10 cellular contexts compared by ENCODE assay signal in genomic region chr10:131094406-131095108, GRCh38.
DNase-seq lines count a peak whose midpoint lies in the region; ATAC-seq, FAIRE-seq and TF ChIP-seq lines count a peak whose summit lies in the region.
"Had no signal": no experiment of that assay in that cellular context is flagged by ENCODE, and none has a peak within 500 bp of the region (broad histone marks: within the 10 kb centered on the region; RNA-seq: fewer than 3 reads in every experiment).

No MANE protein-coding gene starts in this region.

- TF ChIP-seq CTCF in astrocyte (IDR thresholded peaks at IDR 0.05; ENCODE audit: insufficient read depth, low read depth, low read length) (no peak), right lobe of liver (IDR thresholded peaks at IDR 0.05) (no peak), Caco-2 (IDR thresholded peaks at IDR 0.05; ENCODE audit: insufficient read depth in 1 of 2, low read depth in 1 of 2, low read length in 1 of 2, severe bottlenecking in 1 of 2, unreplicated experiment in 1 of 2) (no peak)

- no peak overlapping the region for H3K4me3 ChIP-seq in astrocyte (ENCODE audit: insufficient read depth, low read depth, low read length)
- H3K4me3 ChIP-seq in right lobe of liver = no peak overlapping the region
- H3K4me3 ChIP-seq in Caco-2 (ENCODE audit: low read depth, low read length) = no peak overlapping the region

- H3K9me3 Mint-ChIP-seq in stimulated activated naive CD8-positive, alpha-beta T cell treated with anti-CD3 and anti-CD28 coated beads, Interleukin-15, amount 100 ng/mL, for 72 hours = no peaks in the 10 kb centered on the region
- H3K9me3 Mint-ChIP-seq in astrocyte (ENCODE audit: unreplicated experiment) (peaks cover 5% of the 10 kb centered on the region), Caco-2 (ENCODE audit: unreplicated experiment) (no peaks in the 10 kb centered on the region)

- no peak for DNase-seq in stimulated activated naive CD8-positive, alpha-beta T cell treated with anti-CD3 and anti-CD28 coated beads, Interleukin-15, amount 100 ng/mL, for 72 hours
- no peak for DNase-seq in stimulated activated naive CD8-positive, alpha-beta T cell treated with anti-CD3 and anti-CD28 coated beads, Interleukin-15, Interleukin-2, amounts not matched to agents 100 U/mL and 50 U/mL, for 24 hours
- DNase-seq in astrocyte (ENCODE audit: low read depth) (no peak), right lobe of liver (no peak), mucosa of gallbladder (ENCODE audit: low spot score) (no peak), NCI-H2107 (lab: John Stamatoyannopoulos, UW) (no peak), Caco-2 (no peak)
- DNase-seq in effector CD4-positive, alpha-beta T cell = no peak
- DNase-seq: AML-193, GOT3 had no signal

- H3K27ac ChIP-seq in astrocyte (ENCODE audit: low read depth, low read length) (no peak overlapping the region), right lobe of liver (no peak overlapping the region)

- intact Hi-C loops in right lobe of liver (cut with DNase I) (no loop called here), Caco-2 (cut with micrococcal nuclease; ENCODE audit: unreplicated experiment) (no loop called here)

- no peaks in the 10 kb centered on the region for H3K4me1 ChIP-seq in astrocyte (ENCODE audit: insufficient read depth, low read length)
- no peaks in the 10 kb centered on the region for H3K4me1 ChIP-seq in right lobe of liver
- no peaks in the 10 kb centered on the region for H3K4me1 ChIP-seq in Caco-2

- 19% methylated on average over 14 of the region's 16 CpGs for WGBS in right lobe of liver (ENCODE audit: insufficient coverage, low coverage, low lambda C conversion rate, missing lambda C conversion rate)

- ATAC-seq in stimulated activated naive CD8-positive, alpha-beta T cell treated with anti-CD3 and anti-CD28 coated beads, Interleukin-15, amount 100 ng/mL, for 72 hours = peak; percentile 52
- no peak for ATAC-seq in stimulated activated naive CD8-positive, alpha-beta T cell treated with anti-CD3 and anti-CD28 coated beads, Interleukin-15, Interleukin-2, amounts not matched to agents 100 U/mL and 50 U/mL, for 24 hours
- ATAC-seq in right lobe of liver = peak in 3 of 4 donors; percentile 41 to 57 (median 56)

- no peaks in the 10 kb centered on the region for H4K20me1 ChIP-seq in astrocyte (ENCODE audit: insufficient read depth, low read length)

- POLR2A ChIA-PET in Caco-2 (lab: Charles Lee) = no interaction called here

- no peak overlapping the region for H3K4me3 Mint-ChIP-seq in stimulated activated naive CD8-positive, alpha-beta T cell treated with anti-CD3 and anti-CD28 coated beads, Interleukin-15, amount 100 ng/mL, for 72 hours
- no peak overlapping the region for H3K4me3 Mint-ChIP-seq in astrocyte (ENCODE audit: unreplicated experiment)
- no peak overlapping the region for H3K4me3 Mint-ChIP-seq in Caco-2 (ENCODE audit: unreplicated experiment)

- TF ChIP-seq POLR2A in right lobe of liver (IDR thresholded peaks at IDR 0.05) = no peak

- H3K9me3 ChIP-seq in astrocyte (ENCODE audit: insufficient read depth, low read depth, low read length) = peaks cover 6% of the 10 kb centered on the region
- H3K9me3 ChIP-seq in right lobe of liver = no peaks in the 10 kb centered on the region
- H3K9me3 ChIP-seq in Caco-2 = no peaks in the 10 kb centered on the region

- H3K36me3 Mint-ChIP-seq in astrocyte (ENCODE audit: low read depth, unreplicated experiment) (no peaks in the 10 kb centered on the region), Caco-2 (ENCODE audit: insufficient read depth, unreplicated experiment) (no peaks in the 10 kb centered on the region)

- H3K27me3 ChIP-seq in astrocyte (ENCODE audit: insufficient read depth, low read length) (no peaks in the 10 kb centered on the region), right lobe of liver (no peaks in the 10 kb centered on the region), Caco-2 (replicated peaks; ENCODE audit: control insufficient read depth, insufficient read depth, low read length) (no peaks in the 10 kb centered on the region)

- no peak for FAIRE-seq in astrocyte (lab: Jason Lieb, UNC)

- BruUV-seq in Caco-2 (replicated peaks; lab: Mats Ljungman, UMichigan) = no TSS peak

- no peak overlapping the region for H3K9ac ChIP-seq in astrocyte (ENCODE audit: low read length)

- peak overlapping the region; percentile 66 to 96 for H3K27ac Mint-ChIP-seq in stimulated activated naive CD8-positive, alpha-beta T cell treated with anti-CD3 and anti-CD28 coated beads, Interleukin-15, amount 100 ng/mL, for 72 hours
- peak overlapping the region; percentile 83 for H3K27ac Mint-ChIP-seq in astrocyte (ENCODE audit: unreplicated experiment)
- H3K27ac Mint-ChIP-seq in Caco-2 (ENCODE audit: unreplicated experiment) = no peak overlapping the region

- no peaks in the 10 kb centered on the region for H3K79me2 ChIP-seq in astrocyte (ENCODE audit: insufficient read depth, low read length)

- CTCF ChIA-PET in Caco-2 (lab: Charles Lee) = no interaction called here

- no peaks in the 10 kb centered on the region for H3K4me1 Mint-ChIP-seq in stimulated activated naive CD8-positive, alpha-beta T cell treated with anti-CD3 and anti-CD28 coated beads, Interleukin-15, amount 100 ng/mL, for 72 hours
- H3K4me1 Mint-ChIP-seq in astrocyte (ENCODE audit: low read depth, unreplicated experiment) (no peaks in the 10 kb centered on the region), Caco-2 (ENCODE audit: low read depth, unreplicated experiment) (no peaks in the 10 kb centered on the region)

- peak overlapping the region; percentile 10 for H2AFZ ChIP-seq in astrocyte (ENCODE audit: low read depth, low read length)

- no peak overlapping the region for H3K4me2 ChIP-seq in astrocyte (ENCODE audit: low read length)

- no peaks in the 10 kb centered on the region for H3K36me3 ChIP-seq in astrocyte (ENCODE audit: insufficient read depth, low read length)
- no peaks in the 10 kb centered on the region for H3K36me3 ChIP-seq in right lobe of liver
- H3K36me3 ChIP-seq in Caco-2 (ENCODE audit: control insufficient read depth, insufficient read depth, low read length) = no peaks in the 10 kb centered on the region

- no peaks in the 10 kb centered on the region for H3K27me3 Mint-ChIP-seq in stimulated activated naive CD8-positive, alpha-beta T cell treated with anti-CD3 and anti-CD28 coated beads, Interleukin-15, amount 100 ng/mL, for 72 hours
- no peaks in the 10 kb centered on the region for H3K27me3 Mint-ChIP-seq in astrocyte (ENCODE audit: low read depth, unreplicated experiment)
- no peaks in the 10 kb centered on the region for H3K27me3 Mint-ChIP-seq in Caco-2 (ENCODE audit: insufficient read depth, unreplicated experiment)
